Comparison of ENCODE assay signal across 8 cellular contexts in genomic region chr6:13573669-13574110, GRCh38. TPM values are rescaled to one million over a fixed set of nuclear protein-coding genes. Genes with fewer than 3 reads are reported as not detected.
A peak's percentile ranks its signal among the peaks of the same experiment; 100 is the strongest.
DNase-seq lines count a peak whose midpoint lies in the region; ATAC-seq and TF ChIP-seq lines count a peak whose summit lies in the region.

No MANE protein-coding gene starts in this region.

- peaks cover 5% of the 10 kb centered on the region for H3K4me1 ChIP-seq in CD4-positive, CD25-positive, alpha-beta regulatory T cell (ENCODE audit: control insufficient read depth, insufficient read depth, low read length, poor library complexity, severe bottlenecking)
- H3K4me1 ChIP-seq in esophagus muscularis mucosa (peaks cover 13 to 25% (median 17%) of the 10 kb centered on the region in 4 donors), upper lobe of left lung (peaks cover 8 to 18% (median 15%) of the 10 kb centered on the region in 4 donors)

- peaks cover 9 to 35% (median 24%) of the 10 kb centered on the region in 4 donors for H3K4me1 Mint-ChIP-seq in CD4-positive, CD25-positive, alpha-beta regulatory T cell

- H3K9me3 Mint-ChIP-seq in CD4-positive, CD25-positive, alpha-beta regulatory T cell: no peaks in the 10 kb centered on the region

- H3K36me3 Mint-ChIP-seq in CD4-positive, CD25-positive, alpha-beta regulatory T cell: no peaks in the 10 kb centered on the region

- no peak for DNase-seq in CD4-positive, CD25-positive, alpha-beta regulatory T cell
- DNase-seq in HL-60 (ENCODE audit: low read depth in 1 of 2, low spot score in 1 of 2) (peak in 1 of 2 experiments; percentile 25), esophagus muscularis mucosa (ENCODE audit: extremely low spot score) (no peak), myocyte (ENCODE audit: low read depth) (peak; percentile 57), upper lobe of left lung (peak in 1 of 2 donors; percentile 61), NCI-H187 treated with DMSO at 0.1 percent for 48 hours (lab: John Stamatoyannopoulos, UW) (no peak)
- peak; percentile 41 for DNase-seq in activated CD4-positive, alpha-beta T cell treated with anti-CD3 and anti-CD28 coated beads for 48 hours

- TF ChIP-seq POLR2A in esophagus muscularis mucosa (IDR thresholded peaks at IDR 0.05; ENCODE audit: low read depth) (no peak), upper lobe of left lung (IDR thresholded peaks at IDR 0.05) (no peak)

- ATAC-seq in CD4-positive, CD25-positive, alpha-beta regulatory T cell (ENCODE audit: low read depth in 2 of 2): no peak
- no peak for ATAC-seq in upper lobe of left lung (ENCODE audit: low FRiP score in 2 of 2)
- ATAC-seq in GM21576 (IDR thresholded peaks at IDR 0.05; ENCODE audit: unreplicated experiment): no peak

- peak overlapping the region; percentile 87 for H3K27ac ChIP-seq in CD4-positive, CD25-positive, alpha-beta regulatory T cell (ENCODE audit: insufficient read depth, low read length, poor library complexity, severe bottlenecking)
- H3K27ac ChIP-seq in HL-60 (replicated peaks) (peak overlapping the region; percentile 97), esophagus muscularis mucosa (replicated peaks in 1 of 4) (peak overlapping the region; percentile 92 to 99 (median 97)), upper lobe of left lung (peak overlapping the region; percentile 93 to 99 (median 99))

- intact Hi-C loops in esophagus muscularis mucosa (cut with DNase I): no loop called here

- H3K27ac Mint-ChIP-seq in CD4-positive, CD25-positive, alpha-beta regulatory T cell: peak overlapping the region; percentile 9 to 86 (median 51)

- no peaks in the 10 kb centered on the region for H3K36me3 ChIP-seq in CD4-positive, CD25-positive, alpha-beta regulatory T cell (ENCODE audit: control insufficient read depth, insufficient read depth, low read length)
- H3K36me3 ChIP-seq in esophagus muscularis mucosa: no peaks in the 10 kb centered on the region
- H3K36me3 ChIP-seq in upper lobe of left lung: no peaks in the 10 kb centered on the region

- H3K4me3 Mint-ChIP-seq in CD4-positive, CD25-positive, alpha-beta regulatory T cell: peak overlapping the region; percentile 76 to 99 (median 94)

- no peak for TF ChIP-seq EP300 in esophagus muscularis mucosa (IDR thresholded peaks at IDR 0.05)
- no peak for TF ChIP-seq EP300 in upper lobe of left lung (IDR thresholded peaks at IDR 0.05)

- TF ChIP-seq CTCF in HL-60 (IDR thresholded peaks at IDR 0.05; ENCODE audit: insufficient read depth, low read length) (no peak), esophagus muscularis mucosa (IDR thresholded peaks at IDR 0.05) (no peak), upper lobe of left lung (IDR thresholded peaks at IDR 0.05) (no peak)

- H3K27me3 ChIP-seq in CD4-positive, CD25-positive, alpha-beta regulatory T cell (ENCODE audit: control insufficient read depth, insufficient read depth, low read length): peaks cover 3% of the 10 kb centered on the region
- H3K27me3 ChIP-seq in HL-60 (ENCODE audit: insufficient read depth, poor library complexity, severe bottlenecking): no peaks in the 10 kb centered on the region
- no peaks in the 10 kb centered on the region for H3K27me3 ChIP-seq in esophagus muscularis mucosa
- H3K27me3 ChIP-seq in upper lobe of left lung: no peaks in the 10 kb centered on the region

- H3K4me3 ChIP-seq in CD4-positive, CD25-positive, alpha-beta regulatory T cell (ENCODE audit: low read depth, low read length): peak overlapping the region; percentile 80
- H3K4me3 ChIP-seq in HL-60 (replicated peaks; ENCODE audit: insufficient read depth, low read length) (peak overlapping the region; percentile 84), esophagus muscularis mucosa (peak overlapping the region; percentile 74 to 96 (median 86)), upper lobe of left lung (peak overlapping the region; percentile 75 to 91 (median 88))

- 7% methylated on average over 14 of the region's 14 CpGs for WGBS in esophagus muscularis mucosa
- WGBS in upper lobe of left lung, 2 donors: 3 to 9% methylated on average over 12 of the region's 14 CpGs

- H3K27me3 Mint-ChIP-seq in CD4-positive, CD25-positive, alpha-beta regulatory T cell: peaks cover 37% of the 10 kb centered on the region

- H3K9me3 ChIP-seq in CD4-positive, CD25-positive, alpha-beta regulatory T cell (ENCODE audit: control insufficient read depth in 2 of 2, low read length in 2 of 2): no peaks in the 10 kb centered on the region
- H3K9me3 ChIP-seq in esophagus muscularis mucosa: no peaks in the 10 kb centered on the region
- H3K9me3 ChIP-seq in upper lobe of left lung: no peaks in the 10 kb centered on the region

RNA-seq across cellular contexts. Expression of gene SIRT5, which starts 0.7 kb away (rescaled TPM):
- 8.2 TPM for total RNA-seq in CD4-positive, CD25-positive, alpha-beta regulatory T cell
- 10 to 100 TPM in 3 of 4 donors, 1 to 10 TPM in 1; 9.7 to 12.5 (median 11.2) TPM for polyA plus RNA-seq in CD4-positive, CD25-positive, alpha-beta regulatory T cell
- total RNA-seq in esophagus muscularis mucosa (10 to 100 TPM in 3 of 4 donors, 1 to 10 TPM in 1; 7.8 to 14.5 (median 12.6) TPM), myocyte (5.7 and 6.9 TPM in 2 replicates), upper lobe of left lung (10 to 100 TPM in 3 of 6 donors, 1 to 10 TPM in 3; 7.0 to 19.9 (median 11.0) TPM)
- 6.1 TPM for polyA plus RNA-seq in myocyte (2012)

RNA-seq across cellular contexts. Expression of gene NOL7, which starts 41.4 kb away (rescaled TPM):
- total RNA-seq in CD4-positive, CD25-positive, alpha-beta regulatory T cell: 50.2 TPM
- 100 to 1,000 TPM; 127 to 145 (median 130) TPM for polyA plus RNA-seq in CD4-positive, CD25-positive, alpha-beta regulatory T cell
- total RNA-seq in esophagus muscularis mucosa (10 to 100 TPM; 67.3 to 97.2 (median 74.8) TPM), myocyte (59.9 and 75.7 TPM in 2 replicates), upper lobe of left lung (100 to 1,000 TPM in 2 of 6 donors, 10 to 100 TPM in 4; 47.0 to 102 (median 84.7) TPM)
- 47.4 TPM for polyA plus RNA-seq in myocyte (2012)

Comparison
In these comparisons a context has a peak if more than half of its experiments do, and no peak if none do; other contexts are left out.
1. DNase-seq: peak in activated CD4-positive, alpha-beta T cell treated with anti-CD3 and anti-CD28 coated beads for 48 hours (single experiment) and myocyte (single experiment); none in CD4-positive, CD25-positive, alpha-beta regulatory T cell (0 of 3), esophagus muscularis mucosa (single experiment) and NCI-H187 treated with DMSO at 0.1 percent for 48 hours (single experiment).
2. Peak in every context shown above with its lines, with median percentiles within 50 percentile points of each other: H3K27ac ChIP-seq and H3K4me3 ChIP-seq.